ENCODE assay signal across 18 cellular contexts in genomic region chr9:130630506-130631330, GRCh38. TPM values are rescaled to one million over a fixed set of nuclear protein-coding genes. Genes with fewer than 3 reads are reported as not detected.
DNase-seq lines count a peak whose midpoint lies in the region; ATAC-seq, FAIRE-seq and TF ChIP-seq lines count a peak whose summit lies in the region.
"Had no signal": no experiment of that assay in that cellular context is flagged by ENCODE, and none has a peak within 500 bp of the region (broad histone marks: within the 10 kb centered on the region; RNA-seq: fewer than 3 reads in every experiment).

No MANE protein-coding gene starts in this region.

- H3K36me3 ChIP-seq in mammary epithelial cell (ENCODE audit: insufficient read depth, low read length) (peaks cover 24% of the 10 kb centered on the region), heart left ventricle (peaks cover 2 to 100% (median 89%) of the 10 kb centered on the region in 9 donors)

- H3K27me3 Mint-ChIP-seq in MCF 10A (ENCODE audit: insufficient read depth, unreplicated experiment) (no peaks in the 10 kb centered on the region), nephron progenitor cell (ENCODE audit: low read depth, poor library complexity) (peaks cover 9% of the 10 kb centered on the region), HFFc6 (ENCODE audit: insufficient read depth) (0 out of 2 replicates have a peak, but pooled peaks cover 3% of the 10 kb centered on the region)

- CTCF ChIA-PET in MCF 10A (lab: Yijun Ruan, JAX): no interaction called here
- CTCF ChIA-PET in mammary epithelial cell (lab: Charles Lee; ENCODE audit: low non-redundant PET): no interaction called here

- no TSS peak for BruUV-seq in MCF 10A (replicated peaks; lab: Mats Ljungman, UMichigan)
- BruUV-seq in mammary epithelial cell (replicated peaks; lab: Mats Ljungman, UMichigan): no TSS peak

- H3K9me3 ChIP-seq in mammary epithelial cell (replicated peaks; ENCODE audit: insufficient read depth, low read length) (no peaks in the 10 kb centered on the region), heart left ventricle (no peaks in the 10 kb centered on the region)

- H3K4me1 ChIP-seq in mammary epithelial cell (ENCODE audit: insufficient read depth, low read length): no peaks in the 10 kb centered on the region
- H3K4me1 ChIP-seq in heart left ventricle: peaks cover 0 to 53% (median 16%) of the 10 kb centered on the region in 12 donors

- no peak for FAIRE-seq in HTR-8/SVneo (lab: Jason Lieb, UNC)
- FAIRE-seq: HepG2 had no signal

- H3K9me3 Mint-ChIP-seq in MCF 10A (ENCODE audit: unreplicated experiment): no peaks in the 10 kb centered on the region
- no peaks in the 10 kb centered on the region for H3K9me3 Mint-ChIP-seq in nephron progenitor cell
- H3K9me3 Mint-ChIP-seq in HFFc6: no peaks in the 10 kb centered on the region

- no peak overlapping the region for H3K4me2 ChIP-seq in mammary epithelial cell (ENCODE audit: insufficient read depth, low read depth, low read length)

- H3K27me3 ChIP-seq in mammary epithelial cell (ENCODE audit: insufficient read depth, low read length) (no peaks in the 10 kb centered on the region), heart left ventricle (no peaks in the 10 kb centered on the region)

- TF ChIP-seq POLR2A in heart left ventricle (IDR thresholded peaks at IDR 0.05): no peak

- H3K27ac ChIP-seq in mammary epithelial cell (ENCODE audit: insufficient read depth, low read depth, low read length): no peak overlapping the region
- peak overlapping the region in 6 of 12 donors; percentile 51 to 74 (median 70) for H3K27ac ChIP-seq in heart left ventricle
- H3K27ac ChIP-seq: HL-60 had no signal

- intact Hi-C loops in MCF 10A (cut with micrococcal nuclease): no loop called here
- intact Hi-C loops in mammary epithelial cell (cut with micrococcal nuclease): no loop called here
- intact Hi-C loops in heart left ventricle (cut with DNase I): no loop called here

- peaks cover 2% of the 10 kb centered on the region for H4K20me1 ChIP-seq in mammary epithelial cell (ENCODE audit: insufficient read depth, low read length)

- H3K4me1 Mint-ChIP-seq in MCF 10A (ENCODE audit: insufficient read depth, unreplicated experiment): no peaks in the 10 kb centered on the region
- H3K4me1 Mint-ChIP-seq in nephron progenitor cell: peaks cover 31% of the 10 kb centered on the region
- no peaks in the 10 kb centered on the region for H3K4me1 Mint-ChIP-seq in HFFc6 (ENCODE audit: low read depth)

- no peak for DNase-seq in MCF 10A (ENCODE audit: unreplicated experiment)
- no peak for DNase-seq in mammary epithelial cell
- peak; percentile 71 to 89 (median 82) for DNase-seq in heart left ventricle
- peak; percentile 5 for DNase-seq in midbrain (lab: John Stamatoyannopoulos, UW)
- no peak for DNase-seq in T1000 (lab: John Stamatoyannopoulos, UW)
- no peak for DNase-seq in nephron progenitor cell
- no peak for DNase-seq in HFFc6
- no peak for DNase-seq in HTR-8/SVneo (ENCODE audit: insufficient read length, low spot score)
- DNase-seq: 8988T, DMS153, EL, HCEC 1CT, NCI-H1930, NCI-H2171, NCI-H446 treated with DMSO at 0.1 percent for 48 hours, NCI-H774 had no signal

- no peaks in the 10 kb centered on the region for H3K79me2 ChIP-seq in mammary epithelial cell (ENCODE audit: insufficient read depth, low read length)

- POLR2A ChIA-PET in MCF 10A (lab: Yijun Ruan, JAX): no interaction called here

- H3K4me3 Mint-ChIP-seq in MCF 10A (ENCODE audit: unreplicated experiment) (no peak overlapping the region), nephron progenitor cell (no peak overlapping the region), HFFc6 (no peak overlapping the region)

- dilution Hi-C loops in mammary epithelial cell (cut with HindIII; ENCODE audit: low sequenced_read_pairs): no loop called here

- peaks cover 55% of the 10 kb centered on the region for H3K36me3 Mint-ChIP-seq in MCF 10A (ENCODE audit: insufficient read depth, unreplicated experiment)
- H3K36me3 Mint-ChIP-seq in nephron progenitor cell (ENCODE audit: low read depth): peaks cover 53% of the 10 kb centered on the region
- peaks cover 19% of the 10 kb centered on the region for H3K36me3 Mint-ChIP-seq in HFFc6 (ENCODE audit: low read depth)

- H2AFZ ChIP-seq in mammary epithelial cell (ENCODE audit: low read depth, low read length): no peak overlapping the region

- 69% methylated on average over 9 of the region's 27 CpGs for WGBS in mammary epithelial cell (ENCODE audit: low coverage, missing lambda C conversion rate)
- 64 to 76% (median 68%) methylated on average over 18 to 27 of the region's 27 CpGs for WGBS in heart left ventricle, 4 donors

- H3K4me3 ChIP-seq in mammary epithelial cell (replicated peaks in 1 of 3; ENCODE audit: insufficient read depth in 1 of 3, low read depth in 2 of 3, low read length in 3 of 3): no peak overlapping the region
- no peak overlapping the region for H3K4me3 ChIP-seq in heart left ventricle

- TF ChIP-seq CTCF in MCF 10A (IDR thresholded peaks at IDR 0.05; ENCODE audit: unreplicated experiment) (no peak), mammary epithelial cell (conservative IDR thresholded peaks at IDR 0.05 in 1 of 2, IDR thresholded peaks at IDR 0.05 in 1 of 2; ENCODE audit: extremely low read depth in 1 of 2, insufficient read depth in 1 of 2, low read depth in 1 of 2, low read length in 2 of 2) (no peak), heart left ventricle (IDR thresholded peaks at IDR 0.05) (no peak), nephron progenitor cell (IDR thresholded peaks at IDR 0.05) (no peak), HFFc6 (IDR thresholded peaks at IDR 0.05) (no peak)

- peak; percentile 87 to 91 (median 89) for ATAC-seq in heart left ventricle
- ATAC-seq: HepG2 had no signal

- no peak overlapping the region for H3K9ac ChIP-seq in mammary epithelial cell (ENCODE audit: insufficient read depth, low read length)

- in situ Hi-C loops in mammary epithelial cell (cut with MboI; ENCODE audit: low sequenced_read_pairs in 2 of 2): no loop called here

- H3K27ac Mint-ChIP-seq in MCF 10A (ENCODE audit: low read depth, unreplicated experiment) (peak overlapping the region; percentile 46), nephron progenitor cell (no peak overlapping the region), HFFc6 (no peak overlapping the region)

RNA-seq across cellular contexts. Expression of gene PRDM12, which starts 33.7 kb away (rescaled TPM):
- total RNA-seq in MCF 10A (2022) (0.28 and 0.29 TPM in 2 replicates), mammary epithelial cell (not detected), heart left ventricle (under 1 TPM in 1 of 9 donors, not detected in 8; 0.14 TPM)
- polyA plus RNA-seq in mammary epithelial cell (not detected), heart left ventricle (not detected)
- polyA minus RNA-seq in mammary epithelial cell: not detected
- under 1 TPM in 3 of 6 experiments, not detected in 3; 0.10 to 0.17 (median 0.12) TPM for total RNA-seq in HFFc6 (2021; fragmentation: NEBNext Ultra II Directional; extraction: Animal tissue kit (Norgen Biotek cat#: 25700))

RNA-seq across cellular contexts. Expression of gene FUBP3, which starts 51.3 kb away (rescaled TPM):
- total RNA-seq in MCF 10A (2022) (58.0 and 68.3 TPM in 2 replicates), mammary epithelial cell (10 to 100 TPM; 42.8 to 62.5 TPM), heart left ventricle (10 to 100 TPM; 17.5 to 39.5 (median 28.9) TPM)
- polyA plus RNA-seq in mammary epithelial cell (27.1 TPM), heart left ventricle (10 to 100 TPM; 14.4 to 20.5 TPM)
- 54.5 TPM for polyA minus RNA-seq in mammary epithelial cell
- total RNA-seq in HFFc6 (2021; fragmentation: NEBNext Ultra II Directional; extraction: Animal tissue kit (Norgen Biotek cat#: 25700)): 10 to 100 TPM; 60.6 to 65.9 (median 63.1) TPM

Comparison
In these comparisons a context has a peak if more than half of its experiments do, and no peak if none do; other contexts are left out.
1. DNase-seq: peak in heart left ventricle (5 of 5) and midbrain (single experiment); none in MCF 10A (single experiment), mammary epithelial cell (single experiment), T1000 (single experiment), nephron progenitor cell (single experiment), HFFc6 (single experiment) and HTR-8/SVneo (single experiment).